12 cellular contexts compared by ENCODE assay signal in the genomic region with DNA sequence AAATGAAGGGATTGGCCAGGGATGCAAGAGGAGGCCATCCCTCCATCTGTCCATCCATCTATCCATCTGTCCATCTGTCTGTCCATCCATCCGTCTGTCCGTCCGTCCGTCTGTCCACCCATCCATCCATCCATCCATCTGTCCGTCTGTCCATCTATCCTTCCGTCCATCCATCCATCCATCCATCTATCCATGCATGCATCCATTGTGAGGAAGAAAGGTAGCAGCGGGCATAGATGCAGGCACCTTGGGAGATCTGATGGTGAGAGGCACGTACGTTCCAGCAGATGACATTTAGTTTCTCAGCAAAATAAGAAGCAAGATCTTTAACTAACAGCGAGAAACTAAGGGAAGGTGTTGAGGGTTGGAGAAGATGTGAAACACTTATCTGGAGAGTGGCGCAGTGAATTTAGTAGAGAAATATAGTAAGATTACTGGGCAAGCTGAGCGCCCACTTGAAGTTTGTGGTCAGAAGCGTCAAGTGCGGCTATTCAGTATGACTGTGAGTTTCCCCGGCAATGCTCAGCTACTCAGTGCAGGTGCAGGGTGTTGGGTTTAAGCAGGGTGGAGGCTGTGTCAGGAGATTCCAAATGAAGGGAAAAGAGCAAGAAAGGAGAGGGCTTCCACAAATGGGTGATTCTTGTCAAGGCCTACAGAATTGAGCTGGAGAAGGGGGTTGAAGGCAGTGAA. TPM values are rescaled to one million over a fixed set of nuclear protein-coding genes. Genes with fewer than 3 reads are reported as not detected.
DNase-seq lines count a peak whose midpoint lies in the region; ATAC-seq and TF ChIP-seq lines count a peak whose summit lies in the region.
"Had no signal": no experiment of that assay in that cellular context is flagged by ENCODE, and none has a peak within 500 bp of the region (broad histone marks: within the 10 kb centered on the region; RNA-seq: fewer than 3 reads in every experiment).

No MANE protein-coding gene starts in this region.

- H2BK120ac ChIP-seq in trophoblast cell (ENCODE audit: insufficient read depth, low read length, poor library complexity), result no peak overlapping the region

- no peak overlapping the region for H2BK5ac ChIP-seq in trophoblast cell (ENCODE audit: low read depth, low read length, poor library complexity)

- no peak overlapping the region for H4K12ac ChIP-seq in trophoblast cell (ENCODE audit: low read depth, low read length)

- H3K27ac ChIP-seq in trophoblast cell (ENCODE audit: low read depth, low read length), result no peak overlapping the region
- H3K27ac ChIP-seq: skin epidermis, stomach had no signal

- DNase-seq in GM13977 (ENCODE audit: low spot score) (peak; percentile 67), immature natural killer cell (no peak), trophoblast cell (no peak), NCI-H1694 (lab: John Stamatoyannopoulos, UW) (no peak), germinal center (ENCODE audit: low spot score) (no peak)
- DNase-seq: NCI-H2171, stomach, T-cell had no signal

- no peak overlapping the region for H3K23ac ChIP-seq in trophoblast cell (ENCODE audit: low read length)

- H3K4me3 Mint-ChIP-seq in activated T-helper 17 cell treated with anti-CD3 and anti-CD28 coated beads, Interleukin-2, amount 50 U/mL, for 72 hours, result no peak overlapping the region
- H3K4me3 Mint-ChIP-seq in immature natural killer cell, result no peak overlapping the region
- H3K4me3 Mint-ChIP-seq: T-cell had no signal

- no peak overlapping the region for H2AFZ ChIP-seq in trophoblast cell (ENCODE audit: insufficient read depth, low read length, poor library complexity)

- no peak overlapping the region for H2BK12ac ChIP-seq in trophoblast cell (ENCODE audit: low read length)

- no peak overlapping the region for H3K9ac ChIP-seq in trophoblast cell (ENCODE audit: low read length)

- no peaks in the 10 kb centered on the region for H3K79me2 ChIP-seq in trophoblast cell (ENCODE audit: control insufficient read depth, insufficient read depth, low read length, poor library complexity)

- H3K27me3 ChIP-seq in trophoblast cell (ENCODE audit: insufficient read depth, low read length), result no peaks in the 10 kb centered on the region
- H3K27me3 ChIP-seq: stomach had no signal

- H3K27ac Mint-ChIP-seq in activated T-helper 17 cell treated with anti-CD3 and anti-CD28 coated beads, Interleukin-2, amount 50 U/mL, for 72 hours, result no peak overlapping the region
- H3K27ac Mint-ChIP-seq in immature natural killer cell, result no peak overlapping the region
- H3K27ac Mint-ChIP-seq: T-cell had no signal

- H2AK5ac ChIP-seq in trophoblast cell (ENCODE audit: low read length), result no peak overlapping the region

- no peaks in the 10 kb centered on the region for H3K36me3 Mint-ChIP-seq in activated T-helper 17 cell treated with anti-CD3 and anti-CD28 coated beads, Interleukin-2, amount 50 U/mL, for 72 hours (ENCODE audit: low read depth)
- H3K36me3 Mint-ChIP-seq in immature natural killer cell, result no peaks in the 10 kb centered on the region

- no peak overlapping the region for H4K91ac ChIP-seq in trophoblast cell (ENCODE audit: low read depth, low read length)

- no peak overlapping the region for H3K4ac ChIP-seq in trophoblast cell (ENCODE audit: low read depth, low read length)

- no peak overlapping the region for H3K18ac ChIP-seq in trophoblast cell (ENCODE audit: low read length)

- TF ChIP-seq CTCF in GM13977 (IDR thresholded peaks at IDR 0.05; ENCODE audit: extremely low read depth, insufficient read depth, missing control alignments), result no peak

- in situ Hi-C loops in GM13977 (cut with MboI; ENCODE audit: low pct_unique_long_range_greater_than_20kb, low sequenced_read_pairs, unreplicated experiment), result no loop called here

- no peaks in the 10 kb centered on the region for H3K9me3 ChIP-seq in trophoblast cell (ENCODE audit: insufficient read depth, low read depth, low read length)
- H3K9me3 ChIP-seq: stomach had no signal

- no CpG with 5 or more reads among the region's 15 CpGs for WGBS in trophoblast cell (ENCODE audit: extremely low coverage, insufficient coverage, insufficient read length)

- no peaks in the 10 kb centered on the region for H3K27me3 Mint-ChIP-seq in activated T-helper 17 cell treated with anti-CD3 and anti-CD28 coated beads, Interleukin-2, amount 50 U/mL, for 72 hours
- peaks cover 0 to 2% (median 0%) of the 10 kb centered on the region in 3 donors for H3K27me3 Mint-ChIP-seq in immature natural killer cell (ENCODE audit: low read depth in 3 of 3)
- H3K27me3 Mint-ChIP-seq: T-cell had no signal

- no peak overlapping the region for H3K4me2 ChIP-seq in trophoblast cell (ENCODE audit: low read length)

- H3K4me1 Mint-ChIP-seq in activated T-helper 17 cell treated with anti-CD3 and anti-CD28 coated beads, Interleukin-2, amount 50 U/mL, for 72 hours, result peaks cover 26% of the 10 kb centered on the region
- H3K4me1 Mint-ChIP-seq in immature natural killer cell, result no peaks in the 10 kb centered on the region

- no peak overlapping the region for H3K14ac ChIP-seq in trophoblast cell (ENCODE audit: low read length)

- peaks cover 11% of the 10 kb centered on the region for H3K79me1 ChIP-seq in trophoblast cell (ENCODE audit: low read length)

- no peak overlapping the region for H4K8ac ChIP-seq in trophoblast cell (ENCODE audit: low read depth, low read length)

- no peak overlapping the region for H3K4me3 ChIP-seq in trophoblast cell (ENCODE audit: low read depth, low read length)
- H3K4me3 ChIP-seq: skin epidermis, stomach had no signal

- H3K4me1 ChIP-seq in trophoblast cell (ENCODE audit: control insufficient read depth in 1 of 2, insufficient read depth in 2 of 2, low read length in 2 of 2), result peaks cover 11 to 20% of the 10 kb centered on the region in 2 experiments

- ATAC-seq in GM19351 (IDR thresholded peaks at IDR 0.05; ENCODE audit: unreplicated experiment) (peak; percentile 66), HG03045 (IDR thresholded peaks at IDR 0.05; ENCODE audit: unreplicated experiment) (peak; percentile 64)
- ATAC-seq in activated T-helper 17 cell treated with anti-CD3 and anti-CD28 coated beads, Interleukin-2, amount 50 U/mL, for 72 hours (replicated peaks), result peak; percentile 82

- H3K36me3 ChIP-seq in trophoblast cell (ENCODE audit: control insufficient read depth in 1 of 2, insufficient read depth in 2 of 2, low read length in 2 of 2), result peaks cover 0 to 2% of the 10 kb centered on the region in 2 experiments
- H3K36me3 ChIP-seq: stomach had no signal

- H3K9me3 Mint-ChIP-seq in activated T-helper 17 cell treated with anti-CD3 and anti-CD28 coated beads, Interleukin-2, amount 50 U/mL, for 72 hours, result no peaks in the 10 kb centered on the region
- no peaks in the 10 kb centered on the region for H3K9me3 Mint-ChIP-seq in immature natural killer cell
- H3K9me3 Mint-ChIP-seq: T-cell had no signal

RNA-seq across cellular contexts. Expression of a gene that starts 22.4 kb away (rescaled TPM):
- total RNA-seq in activated T-helper 17 cell treated with anti-CD3 and anti-CD28 coated beads, Interleukin-2, amount 50 U/mL, for 72 hours, result 100 to 1,000 TPM; 121 to 140 TPM
- 1,000 to 10,000 TPM in 1 of 3 donors, 100 to 1,000 TPM in 2; 744 to 1,102 (median 786) TPM for polyA plus RNA-seq in immature natural killer cell
- 497 and 515 TPM in 2 replicates for polyA plus RNA-seq in trophoblast cell (2013)

RNA-seq across cellular contexts. Expression of a gene that starts 47.3 kb away (rescaled TPM):
- 10 to 100 TPM in 1 of 2 donors, 1 to 10 TPM in 1; 3.2 to 19.3 TPM for total RNA-seq in activated T-helper 17 cell treated with anti-CD3 and anti-CD28 coated beads, Interleukin-2, amount 50 U/mL, for 72 hours
- under 1 TPM in 2 of 3 donors, not detected in 1; 0.38 to 0.80 TPM for polyA plus RNA-seq in immature natural killer cell
- 20.8 and 22.5 TPM in 2 replicates for polyA plus RNA-seq in trophoblast cell (2013)
